ENCODE assay signal across 24 cellular contexts in the genomic region with DNA sequence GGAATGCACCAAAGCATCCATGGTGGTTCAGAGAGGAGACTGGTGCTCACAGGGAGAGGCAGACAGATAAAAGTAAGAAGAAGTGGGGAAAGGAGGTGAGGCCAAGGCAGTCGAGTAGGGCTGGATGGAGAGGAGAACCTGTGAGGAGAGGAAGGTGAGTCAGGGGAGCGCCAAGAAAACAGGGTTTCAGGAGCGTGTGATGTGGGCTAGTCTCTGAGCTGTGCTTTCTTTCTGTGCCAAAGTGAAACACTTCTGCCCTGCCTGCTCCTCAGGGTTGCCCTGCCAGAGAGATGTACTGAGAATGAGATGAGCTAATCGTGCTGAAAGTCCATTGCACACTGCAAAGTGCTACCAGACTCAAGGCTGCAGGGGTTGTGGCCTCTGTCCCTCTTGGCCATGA.
"Had no signal": no experiment of that assay in that cellular context is flagged by ENCODE, and none has a peak within 500 bp of the region (broad histone marks: within the 10 kb centered on the region; RNA-seq: fewer than 3 reads in every experiment).

No MANE protein-coding gene starts in this region.

- ATAC-seq: left lung; lower lobe of right lung; natural killer cell treated with Interleukin-12 subunit alpha and Interleukin-12 subunit beta and Interleukin-15 and Interleukin-18, amount 100 ng/mL, for 72 hours; pancreas; right cardiac atrium; stimulated activated effector memory CD8-positive, alpha-beta T cell treated with anti-CD3 and anti-CD28 coated beads, Interleukin-12 subunit alpha, Interleukin-12 subunit beta, amount 100 ng/mL, for 72 hours; upper lobe of right lung had no signal

- H3K27me3 Mint-ChIP-seq: dendritic cell treated with granulocyte-macrophage colony-stimulating factor and Interleukin-4, amounts not matched to agents 40 ng/mL and 50 ng/mL, for 4 days; stimulated activated naive CD8-positive, alpha-beta T cell treated with anti-CD3 and anti-CD28 coated beads, Interleukin-15, Interleukin-2, amounts not matched to agents 100 ng/mL and 50 ng/mL, for 24 hours had no signal

- H3K4me1 ChIP-seq: left lung, lower lobe of right lung, neural progenitor cell, testis, tibial nerve, upper lobe of right lung, vagina had no signal

- DNase-seq: esophagus squamous epithelium; foreskin fibroblast; immature natural killer cell; left lung; lower lobe of right lung; occipital lobe; pancreas; right cardiac atrium; small intestine; stimulated activated CD4-positive, alpha-beta T cell treated with anti-CD3 and anti-CD28 coated beads, Interleukin-12 subunit alpha, Interleukin-12 subunit beta, amount 100 ng/mL, for 4 hours; stimulated activated CD4-positive, alpha-beta T cell treated with anti-CD3 and anti-CD28 coated beads, Interleukin-2, amount 100 ng/mL, for 48 hours; stimulated activated CD8-positive, alpha-beta memory T cell treated with anti-CD3 and anti-CD28 coated beads, Interleukin-4, amount 100 ng/mL, for 48 hours; testis; upper lobe of right lung had no signal

- H3K27me3 ChIP-seq: neural progenitor cell, pancreas, testis, tibial nerve, vagina had no signal

- H3K4me1 Mint-ChIP-seq: immature natural killer cell; memory B cell; stimulated activated effector memory CD8-positive, alpha-beta T cell treated with anti-CD3 and anti-CD28 coated beads, Interleukin-12 subunit alpha, Interleukin-12 subunit beta, amount 100 ng/mL, for 72 hours had no signal

- H3K27ac ChIP-seq: esophagus squamous epithelium, left lung, lower lobe of right lung, neural progenitor cell, pancreas, testis, tibial nerve, upper lobe of right lung, vagina had no signal

- H3K27ac Mint-ChIP-seq: dendritic cell treated with granulocyte-macrophage colony-stimulating factor and Interleukin-4, amounts not matched to agents 40 ng/mL and 50 ng/mL, for 4 days; immature natural killer cell; memory B cell; mesothelial cell of epicardium; natural killer cell treated with Interleukin-12 subunit alpha and Interleukin-12 subunit beta and Interleukin-15 and Interleukin-18, amount 100 ng/mL, for 72 hours; neural progenitor cell; progenitor cell of endocrine pancreas; stimulated activated effector memory CD8-positive, alpha-beta T cell treated with anti-CD3 and anti-CD28 coated beads, Interleukin-12 subunit alpha, Interleukin-12 subunit beta, amount 100 ng/mL, for 72 hours; stimulated activated naive CD8-positive, alpha-beta T cell treated with anti-CD3 and anti-CD28 coated beads, Interleukin-15, Interleukin-2, amounts not matched to agents 100 ng/mL and 50 ng/mL, for 24 hours had no signal

- H3K36me3 Mint-ChIP-seq: immature natural killer cell; memory B cell; mesothelial cell of epicardium; natural killer cell treated with Interleukin-12 subunit alpha and Interleukin-12 subunit beta and Interleukin-15 and Interleukin-18, amount 100 ng/mL, for 72 hours; neural progenitor cell; stimulated activated effector memory CD8-positive, alpha-beta T cell treated with anti-CD3 and anti-CD28 coated beads, Interleukin-12 subunit alpha, Interleukin-12 subunit beta, amount 100 ng/mL, for 72 hours had no signal

- H3K4me3 Mint-ChIP-seq: dendritic cell treated with granulocyte-macrophage colony-stimulating factor and Interleukin-4, amounts not matched to agents 40 ng/mL and 50 ng/mL, for 4 days; immature natural killer cell; memory B cell; mesothelial cell of epicardium; natural killer cell treated with Interleukin-12 subunit alpha and Interleukin-12 subunit beta and Interleukin-15 and Interleukin-18, amount 100 ng/mL, for 72 hours; neural progenitor cell; stimulated activated effector memory CD8-positive, alpha-beta T cell treated with anti-CD3 and anti-CD28 coated beads, Interleukin-12 subunit alpha, Interleukin-12 subunit beta, amount 100 ng/mL, for 72 hours; stimulated activated naive CD8-positive, alpha-beta T cell treated with anti-CD3 and anti-CD28 coated beads, Interleukin-15, Interleukin-2, amounts not matched to agents 100 ng/mL and 50 ng/mL, for 24 hours had no signal

- H3K9me3 Mint-ChIP-seq: dendritic cell treated with granulocyte-macrophage colony-stimulating factor and Interleukin-4, amounts not matched to agents 40 ng/mL and 50 ng/mL, for 4 days; immature natural killer cell; memory B cell; mesothelial cell of epicardium; natural killer cell treated with Interleukin-12 subunit alpha and Interleukin-12 subunit beta and Interleukin-15 and Interleukin-18, amount 100 ng/mL, for 72 hours; neural progenitor cell; stimulated activated effector memory CD8-positive, alpha-beta T cell treated with anti-CD3 and anti-CD28 coated beads, Interleukin-12 subunit alpha, Interleukin-12 subunit beta, amount 100 ng/mL, for 72 hours; stimulated activated naive CD8-positive, alpha-beta T cell treated with anti-CD3 and anti-CD28 coated beads, Interleukin-15, Interleukin-2, amounts not matched to agents 100 ng/mL and 50 ng/mL, for 24 hours had no signal
